In genomic region chr2:203797363-203798111, GRCh38 we compare ENCODE assay signal across 1 cellular context.
TF ChIP-seq lines count a peak whose summit lies in the region.

No MANE protein-coding gene starts in this region.

TF ChIP-seq in WTC11, 78 proteins besides CTCF, POLR2A, EP300 and RAD21 (continued from another document):
- TF ChIP-seq ARID4B (CRISPR knock-in tag; IDR thresholded peaks at IDR 0.05; ENCODE audit: borderline replicate concordance) (no peak), ZNF281 (CRISPR knock-in tag; IDR thresholded peaks at IDR 0.05) (no peak), ZBTB43 (CRISPR knock-in tag; IDR thresholded peaks at IDR 0.05) (no peak)
TF ChIP-seq in WTC11: peak in this region for 0.
